8 cellular contexts compared by ENCODE assay signal in genomic region chr11:9688716-9689511, GRCh38.
DNase-seq lines count a peak whose midpoint lies in the region; ATAC-seq and TF ChIP-seq lines count a peak whose summit lies in the region.

No MANE protein-coding gene starts in this region.

- TF ChIP-seq EP300 in Ishikawa (IDR thresholded peaks at IDR 0.05; ENCODE audit: borderline replicate concordance), result no peak

- H3K27me3 ChIP-seq in adipocyte (replicated peaks; ENCODE audit: control insufficient read depth, insufficient read depth, low read length) (no peaks in the 10 kb centered on the region), WERI-Rb-1 (ENCODE audit: insufficient read depth, low read depth, severe bottlenecking) (no peaks in the 10 kb centered on the region)

- ATAC-seq in GM21723 (IDR thresholded peaks at IDR 0.05; ENCODE audit: unreplicated experiment), result peak; percentile 67
- ATAC-seq in stimulated activated naive CD8-positive, alpha-beta T cell treated with anti-CD3 and anti-CD28 coated beads, Interleukin-15, Interleukin-2, amounts not matched to agents 100 U/mL and 50 U/mL, for 24 hours, result peak; percentile 91

- H3K9ac ChIP-seq in adipocyte (ENCODE audit: low read length), result peak overlapping the region; percentile 64

- H3K9me3 ChIP-seq in adipocyte (ENCODE audit: control insufficient read depth, low read length) (no peaks in the 10 kb centered on the region), WERI-Rb-1 (ENCODE audit: severe bottlenecking) (no peaks in the 10 kb centered on the region)

- no peak overlapping the region for H3K27ac ChIP-seq in WERI-Rb-1

- TF ChIP-seq CTCF in GM13977 (IDR thresholded peaks at IDR 0.05; ENCODE audit: extremely low read depth, insufficient read depth, missing control alignments) (no peak), WERI-Rb-1 (IDR thresholded peaks at IDR 0.05; ENCODE audit: low read depth, low read length) (no peak)

- H3K4me3 ChIP-seq in adipocyte (ENCODE audit: low read length) (peak overlapping the region; percentile 31), WERI-Rb-1 (ENCODE audit: low read depth, low read length) (no peak overlapping the region)

- in situ Hi-C loops in GM13977 (cut with MboI; ENCODE audit: low pct_unique_long_range_greater_than_20kb, low sequenced_read_pairs, unreplicated experiment), result no loop called here

- peak; percentile 19 for DNase-seq in GM13977 (ENCODE audit: low spot score)
- DNase-seq in adipocyte (ENCODE audit: low read depth), result peak; percentile 71
- peak; percentile 31 for DNase-seq in iPS-NIHi7 (ENCODE audit: extremely low spot score)
- no peak for DNase-seq in stimulated activated naive CD8-positive, alpha-beta T cell treated with anti-CD3 and anti-CD28 coated beads, Interleukin-15, Interleukin-2, amounts not matched to agents 100 U/mL and 50 U/mL, for 24 hours
- DNase-seq in NCI-H2196 treated with DMSO at 0.1 percent for 48 hours (lab: John Stamatoyannopoulos, UW; ENCODE audit: unreplicated experiment), result no peak
- no peak for DNase-seq in WERI-Rb-1

- H3K4me1 ChIP-seq in adipocyte (ENCODE audit: control insufficient read depth, insufficient read depth, low read length), result peaks cover 24% of the 10 kb centered on the region

- peaks cover 10% of the 10 kb centered on the region for H3K36me3 ChIP-seq in adipocyte (ENCODE audit: control insufficient read depth, insufficient read depth, low read length, severe bottlenecking)
- no peaks in the 10 kb centered on the region; the same call in 1 of the 2 replicates for H3K36me3 ChIP-seq in WERI-Rb-1

- no peak for TF ChIP-seq RAD21 in Ishikawa (IDR thresholded peaks at IDR 0.05; ENCODE audit: low read depth)

TF ChIP-seq in Ishikawa, 13 proteins besides CTCF, POLR2A, EP300 and RAD21:
- TF ChIP-seq REST (IDR thresholded peaks at IDR 0.05; ENCODE audit: low read depth) (no peak), TEAD4 (IDR thresholded peaks at IDR 0.05) (no peak), NFIC (IDR thresholded peaks at IDR 0.05) (peak; percentile 6; the same call in 1 of the 2 replicates), TAF1 (IDR thresholded peaks at IDR 0.05; ENCODE audit: low read depth) (no peak), YY1 (IDR thresholded peaks at IDR 0.05; ENCODE audit: low read depth) (no peak), FOXM1 (IDR thresholded peaks at IDR 0.05; ENCODE audit: borderline replicate concordance, low read depth) (no peak), MAX (IDR thresholded peaks at IDR 0.05) (0 out of 2 replicates have a peak, but pooled peaks have one; percentile 26), EGR1 (IDR thresholded peaks at IDR 0.05) (no peak), ZBTB7A (IDR thresholded peaks at IDR 0.05; ENCODE audit: low read depth) (no peak), CEBPB (IDR thresholded peaks at IDR 0.05) (no peak), TCF12 (IDR thresholded peaks at IDR 0.05; ENCODE audit: low read depth) (peak; percentile 35; the same call in 1 of the 2 replicates)

Comparison
In these comparisons a context has a peak if more than half of its experiments do, and no peak if none do; other contexts are left out.
1. DNase-seq: peak in GM13977 (single experiment), adipocyte (single experiment) and iPS-NIHi7 (single experiment); none in stimulated activated naive CD8-positive, alpha-beta T cell treated with anti-CD3 and anti-CD28 coated beads, Interleukin-15, Interleukin-2, amounts not matched to agents 100 U/mL and 50 U/mL, for 24 hours (single experiment), NCI-H2196 treated with DMSO at 0.1 percent for 48 hours (single experiment) and WERI-Rb-1 (single experiment).